ENCODE assay signal across 1 cellular context in genomic region chr6:139427199-139427598, GRCh38.
TF ChIP-seq lines count a peak whose summit lies in the region.

No MANE protein-coding gene starts in this region.

TF ChIP-seq in H1, 55 proteins besides CTCF, POLR2A, EP300 and RAD21:
- TF ChIP-seq POU5F1 (IDR thresholded peaks at IDR 0.05; ENCODE audit: low read depth, low read length) (no peak), EGR1 (IDR thresholded peaks at IDR 0.05; ENCODE audit: borderline replicate concordance, low read depth, low read length) (no peak), CHD2 (IDR thresholded peaks at IDR 0.05; ENCODE audit: low read length) (no peak), E2F6 (IDR thresholded peaks at IDR 0.05) (no peak)
